ENCODE assay signal across 8 cellular contexts in the genomic region with DNA sequence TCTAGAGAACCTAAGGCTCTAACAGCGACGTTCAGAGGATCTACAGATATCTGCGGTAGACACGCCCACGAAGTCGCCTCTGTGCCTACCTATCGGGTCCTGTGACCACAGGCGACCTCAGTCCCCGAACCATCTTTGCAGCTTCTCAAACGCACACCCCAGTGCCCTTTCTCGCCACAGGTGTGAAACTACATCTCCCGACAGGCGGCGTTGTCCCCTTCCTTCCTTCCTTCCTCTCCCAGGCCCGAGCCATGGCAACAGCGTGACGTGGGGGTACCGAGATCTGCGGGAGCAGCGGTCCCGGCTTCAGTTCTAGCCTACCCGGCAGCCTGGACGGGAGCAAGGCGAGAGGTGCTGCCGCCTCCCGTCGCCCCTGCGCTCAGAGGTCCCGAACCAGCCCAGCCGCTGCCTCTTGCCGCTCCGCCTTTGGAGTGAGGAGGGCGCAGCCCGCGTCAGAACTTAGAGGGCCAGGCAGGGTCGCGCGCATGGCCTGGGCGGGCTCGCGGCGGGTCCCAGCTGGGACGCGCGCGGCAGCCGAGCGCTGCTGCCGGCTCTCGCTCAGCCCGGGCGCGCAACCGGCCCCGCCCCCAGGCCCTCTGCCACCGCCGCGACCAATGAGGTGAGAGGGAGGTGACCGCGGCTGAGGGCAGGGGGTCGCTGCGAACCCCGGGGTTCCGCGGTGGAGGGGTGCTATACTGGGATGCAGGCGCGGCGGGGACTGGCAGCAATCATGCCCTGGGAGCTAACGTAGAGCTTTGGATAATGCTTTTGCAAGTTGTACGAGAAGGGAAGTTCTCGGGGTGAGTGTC. TPM values are rescaled to one million over a fixed set of nuclear protein-coding genes. Genes with fewer than 3 reads are reported as not detected.
DNase-seq lines count a peak whose midpoint lies in the region; ATAC-seq and TF ChIP-seq lines count a peak whose summit lies in the region.

A gene (plus strand): TSS at position 309 of the 809 bp plus-strand sequence. CDS start 177 bp downstream, at position 486.

- H3K4me1 Mint-ChIP-seq in brain: peaks cover 27% of the 10 kb centered on the region

- H3K9me3 ChIP-seq in iPS DF 6.9 (ENCODE audit: control insufficient read depth, insufficient read depth, low read length) (no peaks in the 10 kb centered on the region), gastrocnemius medialis (no peaks in the 10 kb centered on the region)

- H3K4me1 ChIP-seq in iPS DF 6.9 (ENCODE audit: control insufficient read depth, insufficient read depth, low read length): no peaks in the 10 kb centered on the region
- H3K4me1 ChIP-seq in gastrocnemius medialis: peaks cover 48 to 51% of the 10 kb centered on the region in 2 donors

- no peaks in the 10 kb centered on the region for H3K27me3 ChIP-seq in iPS DF 6.9 (ENCODE audit: control insufficient read depth, insufficient read depth, low read length)
- no peaks in the 10 kb centered on the region for H3K27me3 ChIP-seq in gastrocnemius medialis

- peak; percentile 72 to 83 for TF ChIP-seq CTCF in brain (conservative IDR thresholded peaks at IDR 0.05)
- TF ChIP-seq CTCF in gastrocnemius medialis (IDR thresholded peaks at IDR 0.05 in 4 of 5, conservative IDR thresholded peaks at IDR 0.05 in 1 of 5): peak; percentile 48 to 81 (median 78)

- H3K36me3 ChIP-seq in iPS DF 6.9 (ENCODE audit: control insufficient read depth, insufficient read depth, low read length) (peaks cover 2% of the 10 kb centered on the region; the same call in 1 of the 2 replicates), gastrocnemius medialis (peaks cover 0 to 23% of the 10 kb centered on the region in 2 donors)

- no CpG with 5 or more reads among the region's 71 CpGs for WGBS in iPS DF 6.9 (ENCODE audit: insufficient coverage, insufficient read length)

- peak within 1 kb of the TSS; percentile 93 to 98 (median 97) for H3K27ac Mint-ChIP-seq in brain

- no peaks in the 10 kb centered on the region for H3K9me3 Mint-ChIP-seq in brain

- peaks cover 17% of the 10 kb centered on the region for H3K36me3 Mint-ChIP-seq in brain

- DNase-seq in A172 (ENCODE audit: low spot score): peak; percentile 85
- DNase-seq in NCI-H2107 treated with DMSO at 0.1 percent for 48 hours (lab: John Stamatoyannopoulos, UW; ENCODE audit: unreplicated experiment): peak; percentile 80
- peak; percentile 89 for DNase-seq in UCSD-AML1 (lab: John Stamatoyannopoulos, UW; ENCODE audit: unreplicated experiment)
- peak; percentile 87 for DNase-seq in iPS DF 6.9 (ENCODE audit: low read depth, low spot score)
- DNase-seq in gastrocnemius medialis: peak; percentile 89 to 94

- H3K27ac ChIP-seq in iPS DF 6.9 (ENCODE audit: low read length) (no peak within 1 kb of the TSS), gastrocnemius medialis (peak within 1 kb of the TSS; percentile 95 to 99 (median 98))

- ATAC-seq in GM18519 (IDR thresholded peaks at IDR 0.05; ENCODE audit: low FRiP score, unreplicated experiment): peak; percentile 69
- peak; percentile 91 for ATAC-seq in HG03045 (IDR thresholded peaks at IDR 0.05; ENCODE audit: unreplicated experiment)
- ATAC-seq in gastrocnemius medialis: peak; percentile 64 to 75

- H3K4me3 ChIP-seq in iPS DF 6.9 (ENCODE audit: low read length): peak within 1 kb of the TSS; percentile 46; the same call in 1 of the 2 replicates
- peak within 1 kb of the TSS; percentile 70 to 88 (median 80) for H3K4me3 ChIP-seq in gastrocnemius medialis

- intact Hi-C loops in gastrocnemius medialis (cut with DNase I; ENCODE audit: low total_unique reads): loop anchor here (1.0 to 10.0 kb wide), 3 partner anchors 33 to 552 kb away; a partner anchor contains a TSS

- H3K4me3 Mint-ChIP-seq in brain: peak within 1 kb of the TSS; percentile 90 to 98 (median 95)

- peak; percentile 97 to 98 for TF ChIP-seq POLR2A in gastrocnemius medialis (IDR thresholded peaks at IDR 0.05)

- in situ Hi-C loops in gastrocnemius medialis (cut with MboI; ENCODE audit: low sequenced_read_pairs in 4 of 4): no loop called here

- H3K27me3 Mint-ChIP-seq in brain: peaks cover 7% of the 10 kb centered on the region

RNA-seq across cellular contexts. Expression of the gene that starts here (rescaled TPM):
- 21.5 and 34.6 TPM in 2 replicates for total RNA-seq in A172 (2014; rRNA removed; shearing (Covaris generic))
- polyA plus RNA-seq in brain (ENCODE audit: insufficient read depth, low read depth, low replicate concordance): 24.0 TPM
- total RNA-seq in gastrocnemius medialis: 10 to 100 TPM; 17.7 to 90.1 (median 54.5) TPM
